ENCODE assay signal across 16 cellular contexts in genomic region chr14:89576132-89576923, GRCh38.
DNase-seq lines count a peak whose midpoint lies in the region; ATAC-seq, FAIRE-seq and TF ChIP-seq lines count a peak whose summit lies in the region.
"Had no signal": no experiment of that assay in that cellular context is flagged by ENCODE, and none has a peak within 500 bp of the region (broad histone marks: within the 10 kb centered on the region; RNA-seq: fewer than 3 reads in every experiment).

No MANE protein-coding gene starts in this region.

- TF ChIP-seq CTCF in H1 (IDR thresholded peaks at IDR 0.05; ENCODE audit: control extremely low read depth in 1 of 3, insufficient read depth in 1 of 3, low read depth in 1 of 3, low read length in 3 of 3) (no peak), neural crest cell (conservative IDR thresholded peaks at IDR 0.05) (no peak), OCI-LY7 (conservative IDR thresholded peaks at IDR 0.05; ENCODE audit: low read length) (no peak)

- in situ Hi-C loops in G401 (cut with HindIII; ENCODE audit: low sequenced_read_pairs): no loop called here

- H2BK12ac ChIP-seq in H1 (ENCODE audit: low read depth, low read length): no peak overlapping the region; the same call in 1 of the 2 replicates

- TF ChIP-seq EP300 in H1 (IDR thresholded peaks at IDR 0.05; ENCODE audit: borderline replicate concordance in 1 of 2, low read depth in 2 of 2, low read length in 2 of 2): no peak

- peaks cover 0 to 7% (median under 1%) of the 10 kb centered on the region in 4 experiments; a peak in 1 of 8 replicates for H3K36me3 ChIP-seq in H1 (ENCODE audit: control insufficient read depth in 2 of 4, insufficient read depth in 4 of 4, low read length in 3 of 4)
- H3K36me3 ChIP-seq in OCI-LY7 (ENCODE audit: insufficient read depth, low read length): peaks cover 6% of the 10 kb centered on the region; the same call in 1 of the 2 replicates
- H3K36me3 ChIP-seq: MG63, uterus had no signal

- peaks cover 10% of the 10 kb centered on the region for H3K79me1 ChIP-seq in H1 (ENCODE audit: low read depth, low read length)

- H4K5ac ChIP-seq in H1 (ENCODE audit: insufficient read length, low read depth, low read length): peak overlapping the region; percentile 12

- H3K4me3 ChIP-seq in H1 (ENCODE audit: extremely low read depth in 1 of 4, insufficient read depth in 2 of 4, low read depth in 3 of 4, low read length in 4 of 4): peak overlapping the region in 1 of 4 experiments; percentile 41; a peak in 2 of 8 replicates
- H3K4me3 ChIP-seq in OCI-LY7 (ENCODE audit: low read depth, low read length, poor library complexity, severe bottlenecking): no peak overlapping the region
- H3K4me3 ChIP-seq: MG63, uterus had no signal

- no TSS peak for BruUV-seq in OCI-LY7 (replicated peaks; lab: Mats Ljungman, UMichigan)

- H3K4me1 ChIP-seq in H1 (replicated peaks in 1 of 4; ENCODE audit: control insufficient read depth in 3 of 4, insufficient read depth in 4 of 4, low read length in 3 of 4) (peaks cover 5 to 17% (median 14%) of the 10 kb centered on the region in 4 experiments), OCI-LY7 (ENCODE audit: insufficient read depth, low read length, poor library complexity, severe bottlenecking) (no peaks in the 10 kb centered on the region)
- H3K4me1 ChIP-seq: uterus had no signal

- no peak overlapping the region; the same call in 1 of the 2 replicates for H3K27ac ChIP-seq in H1 (ENCODE audit: low read depth, low read length)
- H3K27ac ChIP-seq in OCI-LY7 (ENCODE audit: low read depth, low read length, poor library complexity, severe bottlenecking): no peak overlapping the region
- H3K27ac ChIP-seq: uterus had no signal

- no peaks in the 10 kb centered on the region for H3K9me2 ChIP-seq in OCI-LY7 (ENCODE audit: insufficient read depth, low read length)

- peak overlapping the region; percentile 7 for H3K27ac Mint-ChIP-seq in neural crest cell (ENCODE audit: unreplicated experiment)
- H3K27ac Mint-ChIP-seq: activated T-helper 17 cell treated with anti-CD3 and anti-CD28 coated beads, Interleukin-2, amount 50 U/mL, for 72 hours had no signal

- no peak overlapping the region for H3K4ac ChIP-seq in H1 (replicated peaks; ENCODE audit: insufficient read length, low read depth, low read length)

- ATAC-seq in HG02981 (IDR thresholded peaks at IDR 0.05; ENCODE audit: unreplicated experiment): no peak
- ATAC-seq in left colon: no peak
- ATAC-seq in HG03159 (IDR thresholded peaks at IDR 0.05; ENCODE audit: unreplicated experiment): no peak
- ATAC-seq: activated T-helper 17 cell treated with anti-CD3 and anti-CD28 coated beads, Interleukin-2, amount 50 U/mL, for 72 hours had no signal

- 52% methylated on average over 14 of the region's 14 CpGs; no CpG with 5 or more reads in 1 of the 2 experiments for WGBS in H1 (ENCODE audit: extremely low coverage in 1 of 2, insufficient coverage in 1 of 2, insufficient read length in 1 of 2, insufficient replicate concordance in 2 of 2, low coverage in 1 of 2, low lambda C conversion rate in 2 of 2, missing lambda C conversion rate in 1 of 2), 2 experiments

- no peak for TF ChIP-seq RAD21 in H1 (IDR thresholded peaks at IDR 0.05 in 1 of 2, conservative IDR thresholded peaks at IDR 0.05 in 1 of 2; ENCODE audit: low read depth in 2 of 2, low read length in 2 of 2)

- no peak overlapping the region for H2AK5ac ChIP-seq in H1 (ENCODE audit: low read depth, low read length)

- H3K27me3 Mint-ChIP-seq in neural crest cell (ENCODE audit: low read depth): peaks cover 3% of the 10 kb centered on the region
- H3K27me3 Mint-ChIP-seq: activated T-helper 17 cell treated with anti-CD3 and anti-CD28 coated beads, Interleukin-2, amount 50 U/mL, for 72 hours had no signal

- peak overlapping the region; percentile 59 for H2BK120ac ChIP-seq in H1 (replicated peaks; ENCODE audit: low read depth, low read length)

- H3K27me3 ChIP-seq in H1 (replicated peaks in 1 of 4; ENCODE audit: control insufficient read depth in 3 of 4, extremely low read depth in 1 of 4, insufficient read depth in 3 of 4, low read length in 3 of 4): no peaks in the 10 kb centered on the region
- H3K27me3 ChIP-seq: MG63, uterus had no signal

- no peak overlapping the region for H3K9ac ChIP-seq in H1 (replicated peaks in 1 of 4; ENCODE audit: extremely low read depth in 1 of 4, low read depth in 3 of 4, low read length in 3 of 4)

- peaks cover 6 to 79% of the 10 kb centered on the region in 2 experiments for H3K79me2 ChIP-seq in H1 (ENCODE audit: control insufficient read depth in 1 of 2, insufficient read depth in 2 of 2, low read length in 2 of 2)
- no peaks in the 10 kb centered on the region for H3K79me2 ChIP-seq in OCI-LY7 (ENCODE audit: insufficient read depth, low read depth, low read length)

- H3K14ac ChIP-seq in H1 (ENCODE audit: insufficient read length): no peak overlapping the region

- H3K23me2 ChIP-seq in H1 (ENCODE audit: low read depth, low read length): no peaks in the 10 kb centered on the region

- H4K91ac ChIP-seq in H1 (replicated peaks; ENCODE audit: insufficient read length, low read length): no peak overlapping the region

- H4K8ac ChIP-seq in H1 (ENCODE audit: extremely low read depth, insufficient read depth, low read length): no peak overlapping the region

- CTCF ChIA-PET in H1 (lab: Charles Lee; ENCODE audit: partially characterized antibody): interaction anchor here (0.6 to 1.8 kb wide), 5 partner anchors 33 to 560 kb away, joined by 3 to 6 read pairs (median 3); no protein-coding TSS in a partner anchor
- CTCF ChIA-PET in OCI-LY7 (lab: Charles Lee; ENCODE audit: unreplicated experiment): no interaction called here

- POLR2A ChIA-PET in H1 (lab: Charles Lee; ENCODE audit: partially characterized antibody): interaction anchor here (2.0 kb wide), 1 partner anchor 12 kb away, joined by 5 read pairs; no protein-coding TSS in a partner anchor
- POLR2A ChIA-PET in OCI-LY7 (lab: Charles Lee): interaction anchor here (0.6 to 0.7 kb wide), 2 partner anchors 66 to 810 kb away, joined by 3 to 4 read pairs; no protein-coding TSS in a partner anchor

- no peak for TF ChIP-seq POLR2A in H1 (IDR thresholded peaks at IDR 0.05; ENCODE audit: control extremely low read depth in 1 of 2, low read depth in 2 of 2, low read length in 2 of 2)

- H2BK20ac ChIP-seq in H1 (ENCODE audit: low read length): no peak overlapping the region

- peaks cover 13% of the 10 kb centered on the region for H3K4me1 Mint-ChIP-seq in neural crest cell

- peak; percentile 72 for FAIRE-seq in H1 (lab: Jason Lieb, UNC)
- FAIRE-seq: kidney had no signal

- H3K9me3 Mint-ChIP-seq in neural crest cell: no peaks in the 10 kb centered on the region
- H3K9me3 Mint-ChIP-seq: activated T-helper 17 cell treated with anti-CD3 and anti-CD28 coated beads, Interleukin-2, amount 50 U/mL, for 72 hours had no signal

- no peaks in the 10 kb centered on the region for H3K9me3 ChIP-seq in H1 (ENCODE audit: insufficient read depth in 2 of 2, low read depth in 1 of 2, low read length in 1 of 2)
- no peaks in the 10 kb centered on the region for H3K9me3 ChIP-seq in OCI-LY7 (ENCODE audit: low read length)
- H3K9me3 ChIP-seq: MG63, uterus had no signal

- no peak overlapping the region for H3K18ac ChIP-seq in H1 (ENCODE audit: extremely low read depth, low read length)

- H2BK5ac ChIP-seq in H1 (ENCODE audit: low read depth, low read length): peak overlapping the region; percentile 60; the same call in 1 of the 2 replicates

- intact Hi-C loops in left colon (cut with DNase I, micrococcal nuclease) (no loop called here), OCI-LY7 (cut with micrococcal nuclease; ENCODE audit: unreplicated experiment) (no loop called here)

- H2AFZ ChIP-seq in H1 (ENCODE audit: low read length) (no peak overlapping the region), OCI-LY7 (ENCODE audit: low read length) (no peak overlapping the region)

- no peak overlapping the region for H3K56ac ChIP-seq in H1 (replicated peaks; ENCODE audit: insufficient read length, low read depth, low read length)

- H2BK15ac ChIP-seq in H1 (ENCODE audit: low read length): no peak overlapping the region

- H3K4me3 Mint-ChIP-seq in neural crest cell: no peak overlapping the region
- H3K4me3 Mint-ChIP-seq: activated T-helper 17 cell treated with anti-CD3 and anti-CD28 coated beads, Interleukin-2, amount 50 U/mL, for 72 hours had no signal

- no peaks in the 10 kb centered on the region for H3K36me3 Mint-ChIP-seq in neural crest cell (ENCODE audit: low read depth)

- H4K20me1 ChIP-seq in H1 (replicated peaks in 1 of 2; ENCODE audit: control insufficient read depth in 1 of 2, insufficient read depth in 2 of 2, low read length in 2 of 2): no peaks in the 10 kb centered on the region
- H4K20me1 ChIP-seq in OCI-LY7 (ENCODE audit: insufficient read depth, low read length): no peaks in the 10 kb centered on the region

- H3K4me2 ChIP-seq in H1 (ENCODE audit: insufficient read depth in 1 of 2, low read depth in 2 of 2, low read length in 2 of 2) (peak overlapping the region; percentile 12 to 45; a peak in 3 of 4 replicates), OCI-LY7 (ENCODE audit: low read length) (no peak overlapping the region)

- peak; percentile 49 for DNase-seq in G401 (ENCODE audit: low spot score)
- peak; percentile 46 for DNase-seq in NCI-H2227 (lab: John Stamatoyannopoulos, UW; ENCODE audit: unreplicated experiment)
- DNase-seq in H1 (ENCODE audit: low read depth in 1 of 2, low spot score in 2 of 2): no peak
- no peak for DNase-seq in neural crest cell (ENCODE audit: low read depth, low spot score)
- DNase-seq in left colon: no peak
- DNase-seq in OCI-LY7 (ENCODE audit: low spot score): no peak
- DNase-seq: activated CD4-positive, alpha-beta T cell treated with anti-CD3 and anti-CD28 coated beads, Interleukin-2, amount 50 U/mL, for 1 hour; kidney; MG63; NCI-H446 treated with DMSO at 0.1 percent for 48 hours; stimulated activated CD4-positive, alpha-beta T cell treated with anti-CD3 and anti-CD28 coated beads, Interleukin-2, amount 100 ng/mL, for 24 hours; T1000; uterus had no signal

- no peak overlapping the region for H3K23ac ChIP-seq in H1 (ENCODE audit: insufficient read length)

TF ChIP-seq in H1, 55 proteins besides CTCF, POLR2A, EP300 and RAD21:
- no peak for TF ChIP-seq TAF1 (IDR thresholded peaks at IDR 0.05; ENCODE audit: low read depth, low read length)
- TF ChIP-seq, protein P1, sequence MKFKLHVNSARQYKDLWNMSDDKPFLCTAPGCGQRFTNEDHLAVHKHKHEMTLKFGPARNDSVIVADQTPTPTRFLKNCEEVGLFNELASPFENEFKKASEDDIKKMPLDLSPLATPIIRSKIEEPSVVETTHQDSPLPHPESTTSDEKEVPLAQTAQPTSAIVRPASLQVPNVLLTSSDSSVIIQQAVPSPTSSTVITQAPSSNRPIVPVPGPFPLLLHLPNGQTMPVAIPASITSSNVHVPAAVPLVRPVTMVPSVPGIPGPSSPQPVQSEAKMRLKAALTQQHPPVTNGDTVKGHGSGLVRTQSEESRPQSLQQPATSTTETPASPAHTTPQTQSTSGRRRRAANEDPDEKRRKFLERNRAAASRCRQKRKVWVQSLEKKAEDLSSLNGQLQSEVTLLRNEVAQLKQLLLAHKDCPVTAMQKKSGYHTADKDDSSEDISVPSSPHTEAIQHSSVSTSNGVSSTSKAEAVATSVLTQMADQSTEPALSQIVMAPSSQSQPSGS (IDR thresholded peaks at IDR 0.05; ENCODE audit: low read length): no peak

Comparison
In these comparisons a context has a peak if more than half of its experiments do, and no peak if none do; other contexts are left out.
1. DNase-seq: peak in G401 (single experiment) and NCI-H2227 (single experiment); none in H1 (0 of 2), neural crest cell (single experiment), left colon (0 of 2) and OCI-LY7 (single experiment).